In genomic region chr12:88503344-88503743, GRCh38 we compare ENCODE assay signal across 18 cellular contexts.
DNase-seq lines count a peak whose midpoint lies in the region.
"Had no signal": no experiment of that assay in that cellular context is flagged by ENCODE, and none has a peak within 500 bp of the region (broad histone marks: within the 10 kb centered on the region; RNA-seq: fewer than 3 reads in every experiment).

No MANE protein-coding gene starts in this region.

- no peaks in the 10 kb centered on the region for H3K27me3 ChIP-seq in mesendoderm (ENCODE audit: insufficient read depth, low read length, poor library complexity)
- H3K27me3 ChIP-seq: BLaER1 treated with 17β-estradiol and CSF1 and Interleukin-3, amounts not matched to agents 10 nM and 100 nM had no signal

- no peak overlapping the region for H2BK15ac ChIP-seq in mesendoderm (replicated peaks; ENCODE audit: low read depth)

- WGBS in mesendoderm (ENCODE audit: extremely low coverage, insufficient coverage, low lambda C conversion rate), result no CpG with 5 or more reads among the region's 4 CpGs

- H3K27ac ChIP-seq in mesendoderm (ENCODE audit: low read depth, low read length), result no peak overlapping the region
- H3K27ac ChIP-seq: BLaER1 treated with 17β-estradiol and CSF1 and Interleukin-3, amounts not matched to agents 10 nM and 100 nM had no signal

- no peak overlapping the region for H2BK5ac ChIP-seq in mesendoderm (ENCODE audit: low read length)

- H3K56ac ChIP-seq in mesendoderm (ENCODE audit: low read length), result no peak overlapping the region

- H4K5ac ChIP-seq in mesendoderm (ENCODE audit: low read length), result no peak overlapping the region

- H3K4me1 ChIP-seq in mesendoderm (ENCODE audit: control insufficient read depth, low read depth, low read length), result no peaks in the 10 kb centered on the region
- H3K4me1 ChIP-seq: BLaER1 treated with 17β-estradiol and CSF1 and Interleukin-3, amounts not matched to agents 10 nM and 100 nM had no signal

- no peak overlapping the region for H3K23ac ChIP-seq in mesendoderm (ENCODE audit: low read length)

- no peak overlapping the region for H2BK120ac ChIP-seq in mesendoderm (ENCODE audit: low read depth, low read length)

- intact Hi-C loops in cardiac septum (cut with DNase I), result no loop called here

- H4K8ac ChIP-seq in mesendoderm (ENCODE audit: low read depth, low read length), result no peak overlapping the region

- no peak overlapping the region for H3K4ac ChIP-seq in mesendoderm (ENCODE audit: low read depth, low read length)

- H3K4me2 ChIP-seq in mesendoderm (ENCODE audit: low read length), result no peak overlapping the region
- H3K4me2 ChIP-seq: BLaER1 treated with 17β-estradiol and CSF1 and Interleukin-3, amounts not matched to agents 10 nM and 100 nM had no signal

- H3K36me3 ChIP-seq in mesendoderm (ENCODE audit: control insufficient read depth, insufficient read depth, low read length), result no peaks in the 10 kb centered on the region
- H3K36me3 ChIP-seq: BLaER1 treated with 17β-estradiol and CSF1 and Interleukin-3, amounts not matched to agents 10 nM and 100 nM had no signal

- peak; percentile 27 for DNase-seq in AG08395 (ENCODE audit: low spot score)
- peak; percentile 61 for DNase-seq in GM04504 (ENCODE audit: low read depth)
- DNase-seq in astrocyte of the hippocampus (ENCODE audit: low read depth, low spot score), result peak; percentile 20
- DNase-seq in mesendoderm, result peak; percentile 10
- DNase-seq in cardiac septum (ENCODE audit: low spot score), result no peak
- no peak for DNase-seq in Ammon's horn (ENCODE audit: low spot score)
- DNase-seq in stimulated activated CD4-positive, alpha-beta T cell treated with anti-CD3 and anti-CD28 coated beads, Interleukin-4, amount 100 ng/mL, for 1 hour, result no peak
- DNase-seq in NAMALWA (ENCODE audit: low spot score), result no peak
- DNase-seq: CD8-positive, alpha-beta T cell; GDM1; HFFc6; KBM-7; MM.1S; NCI-H1092; NCI-H1436 treated with DMSO at 0.1 percent for 48 hours; NCI-H1930; SIG-M5 had no signal

- no peaks in the 10 kb centered on the region for H3K79me1 ChIP-seq in mesendoderm (ENCODE audit: low read length)

- H3K4me3 ChIP-seq in mesendoderm (ENCODE audit: low read length), result no peak overlapping the region
- H3K4me3 ChIP-seq: BLaER1 treated with 17β-estradiol and CSF1 and Interleukin-3, amounts not matched to agents 10 nM and 100 nM had no signal

- no peak overlapping the region for H2AK5ac ChIP-seq in mesendoderm (ENCODE audit: low read length)

- H3K9ac ChIP-seq in mesendoderm (ENCODE audit: low read length), result no peak overlapping the region
- H3K9ac ChIP-seq: BLaER1 treated with 17β-estradiol and CSF1 and Interleukin-3, amounts not matched to agents 10 nM and 100 nM had no signal

- no peaks in the 10 kb centered on the region for H3K79me2 ChIP-seq in mesendoderm (ENCODE audit: control insufficient read depth, insufficient read depth, low read length)

- H3K18ac ChIP-seq in mesendoderm (ENCODE audit: low read length), result no peak overlapping the region

Comparison
In these comparisons a context has a peak if more than half of its experiments do, and no peak if none do; other contexts are left out.
1. DNase-seq: peak in AG08395 (single experiment), GM04504 (single experiment), astrocyte of the hippocampus (single experiment) and mesendoderm (single experiment); none in cardiac septum (single experiment), Ammon's horn (single experiment), stimulated activated CD4-positive, alpha-beta T cell treated with anti-CD3 and anti-CD28 coated beads, Interleukin-4, amount 100 ng/mL, for 1 hour (single experiment) and NAMALWA (single experiment).